27 cellular contexts compared by ENCODE assay signal in the genomic region with DNA sequence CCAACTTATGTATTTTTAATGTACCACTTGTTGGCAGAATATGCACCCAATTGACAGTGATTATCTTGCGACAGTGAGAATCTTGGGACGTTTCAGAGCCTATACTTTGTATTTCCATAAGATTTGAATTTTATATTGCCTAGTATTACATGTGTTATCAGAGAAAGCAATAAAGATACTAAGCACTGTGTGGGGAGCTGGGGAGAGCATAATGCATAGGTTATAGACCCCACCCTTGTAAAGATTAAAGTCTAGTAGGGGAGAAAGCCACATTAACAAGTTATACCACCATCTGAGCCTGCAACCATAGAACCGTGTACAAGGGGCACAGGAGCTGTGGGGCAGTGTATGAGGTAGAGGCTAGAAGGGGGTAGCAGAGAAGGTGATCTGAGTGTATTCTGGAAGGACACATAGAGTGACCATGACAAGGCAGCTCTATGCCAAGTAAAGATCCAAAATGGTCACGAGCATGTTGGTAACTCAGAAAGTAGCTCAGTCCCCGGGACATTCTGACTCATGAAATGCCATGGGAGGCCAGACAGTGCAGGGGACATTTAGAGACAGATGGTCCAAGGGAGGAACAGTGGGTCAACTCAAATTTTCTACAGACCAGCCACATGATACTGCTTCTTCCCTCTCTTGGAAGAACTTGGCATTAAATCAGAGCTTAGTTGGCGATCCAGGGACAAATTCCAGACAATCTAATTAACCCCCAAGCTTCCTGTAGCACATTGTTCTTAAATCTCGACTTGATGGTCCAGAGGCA.
"Had no signal": no experiment of that assay in that cellular context is flagged by ENCODE, and none has a peak within 500 bp of the region (broad histone marks: within the 10 kb centered on the region; RNA-seq: fewer than 3 reads in every experiment).

No MANE protein-coding gene starts in this region.

- H3K27ac ChIP-seq: left lung, lower lobe of right lung, pancreas, prostate gland, tibial nerve, upper lobe of left lung, vagina had no signal

- H3K36me3 ChIP-seq: left lung, lower lobe of right lung, pancreas, prostate gland, tibial nerve, upper lobe of left lung, vagina had no signal

- H3K4me3 ChIP-seq: left lung, lower lobe of right lung, pancreas, prostate gland, smooth muscle cell, tibial nerve, upper lobe of left lung, vagina had no signal

- DNase-seq: hippocampal formation; kidney glomerular epithelial cell; left cardiac atrium; left lung; lower lobe of right lung; mammary epithelial cell; mesenchymal stem cell; naive thymus-derived CD8-positive, alpha-beta T cell; nucleus accumbens; pancreas; posterior cingulate gyrus; retina; right cardiac atrium; stimulated activated CD4-positive, alpha-beta T cell treated with anti-CD3 and anti-CD28 coated beads, Interleukin-1b, Interleukin-23, amount 100 ng/mL, for 48 hours; stimulated activated CD4-positive, alpha-beta T cell treated with anti-CD3 and anti-CD28 coated beads, Interleukin-2, amount 100 ng/mL, for 48 hours; stimulated activated CD4-positive, alpha-beta T cell treated with anti-CD3 and anti-CD28 coated beads, Interleukin-4, amount 100 ng/mL, for 4 hours; stimulated activated CD8-positive, alpha-beta memory T cell treated with anti-CD3 and anti-CD28 coated beads, Interleukin-4, amount 100 ng/mL, for 48 hours; stimulated activated naive CD4-positive, alpha-beta T cell treated with Interleukin-2 at 50 U/mL for 16 hours; stimulated activated naive CD8-positive, alpha-beta T cell treated with anti-CD3 and anti-CD28 coated beads, Interleukin-15, amount 100 ng/mL, for 72 hours; substantia nigra; upper lobe of left lung had no signal

- H3K4me1 ChIP-seq: left lung, lower lobe of right lung, pancreas, prostate gland, tibial nerve, upper lobe of left lung, vagina had no signal

- ATAC-seq: left cardiac atrium; left lung; lower lobe of right lung; naive thymus-derived CD8-positive, alpha-beta T cell; pancreas; right cardiac atrium; sciatic nerve; stimulated activated memory B cell treated with anti-CD40 and anti-IgM and Interleukin-4, amounts not matched to agents 10 μg/mL and 1 μg/mL and 100 μg/mL, for 72 hours; stimulated activated naive CD8-positive, alpha-beta T cell treated with anti-CD3 and anti-CD28 coated beads, Interleukin-15, amount 100 ng/mL, for 72 hours had no signal

- H3K9me3 ChIP-seq: left lung, lower lobe of right lung, pancreas, prostate gland, upper lobe of left lung, vagina had no signal

- H3K27me3 ChIP-seq: pancreas, tibial nerve, upper lobe of left lung, vagina had no signal

- H3K4me2 ChIP-seq: smooth muscle cell had no signal
